In genomic region chr15:94370197-94370987, GRCh38 we compare ENCODE assay signal across 1 cellular context.
TF ChIP-seq lines count a peak whose summit lies in the region.

No MANE protein-coding gene starts in this region.

TF ChIP-seq in K562, 482 proteins besides CTCF, POLR2A, EP300 and RAD21 (continued from another document):
- TF ChIP-seq, protein P1, sequence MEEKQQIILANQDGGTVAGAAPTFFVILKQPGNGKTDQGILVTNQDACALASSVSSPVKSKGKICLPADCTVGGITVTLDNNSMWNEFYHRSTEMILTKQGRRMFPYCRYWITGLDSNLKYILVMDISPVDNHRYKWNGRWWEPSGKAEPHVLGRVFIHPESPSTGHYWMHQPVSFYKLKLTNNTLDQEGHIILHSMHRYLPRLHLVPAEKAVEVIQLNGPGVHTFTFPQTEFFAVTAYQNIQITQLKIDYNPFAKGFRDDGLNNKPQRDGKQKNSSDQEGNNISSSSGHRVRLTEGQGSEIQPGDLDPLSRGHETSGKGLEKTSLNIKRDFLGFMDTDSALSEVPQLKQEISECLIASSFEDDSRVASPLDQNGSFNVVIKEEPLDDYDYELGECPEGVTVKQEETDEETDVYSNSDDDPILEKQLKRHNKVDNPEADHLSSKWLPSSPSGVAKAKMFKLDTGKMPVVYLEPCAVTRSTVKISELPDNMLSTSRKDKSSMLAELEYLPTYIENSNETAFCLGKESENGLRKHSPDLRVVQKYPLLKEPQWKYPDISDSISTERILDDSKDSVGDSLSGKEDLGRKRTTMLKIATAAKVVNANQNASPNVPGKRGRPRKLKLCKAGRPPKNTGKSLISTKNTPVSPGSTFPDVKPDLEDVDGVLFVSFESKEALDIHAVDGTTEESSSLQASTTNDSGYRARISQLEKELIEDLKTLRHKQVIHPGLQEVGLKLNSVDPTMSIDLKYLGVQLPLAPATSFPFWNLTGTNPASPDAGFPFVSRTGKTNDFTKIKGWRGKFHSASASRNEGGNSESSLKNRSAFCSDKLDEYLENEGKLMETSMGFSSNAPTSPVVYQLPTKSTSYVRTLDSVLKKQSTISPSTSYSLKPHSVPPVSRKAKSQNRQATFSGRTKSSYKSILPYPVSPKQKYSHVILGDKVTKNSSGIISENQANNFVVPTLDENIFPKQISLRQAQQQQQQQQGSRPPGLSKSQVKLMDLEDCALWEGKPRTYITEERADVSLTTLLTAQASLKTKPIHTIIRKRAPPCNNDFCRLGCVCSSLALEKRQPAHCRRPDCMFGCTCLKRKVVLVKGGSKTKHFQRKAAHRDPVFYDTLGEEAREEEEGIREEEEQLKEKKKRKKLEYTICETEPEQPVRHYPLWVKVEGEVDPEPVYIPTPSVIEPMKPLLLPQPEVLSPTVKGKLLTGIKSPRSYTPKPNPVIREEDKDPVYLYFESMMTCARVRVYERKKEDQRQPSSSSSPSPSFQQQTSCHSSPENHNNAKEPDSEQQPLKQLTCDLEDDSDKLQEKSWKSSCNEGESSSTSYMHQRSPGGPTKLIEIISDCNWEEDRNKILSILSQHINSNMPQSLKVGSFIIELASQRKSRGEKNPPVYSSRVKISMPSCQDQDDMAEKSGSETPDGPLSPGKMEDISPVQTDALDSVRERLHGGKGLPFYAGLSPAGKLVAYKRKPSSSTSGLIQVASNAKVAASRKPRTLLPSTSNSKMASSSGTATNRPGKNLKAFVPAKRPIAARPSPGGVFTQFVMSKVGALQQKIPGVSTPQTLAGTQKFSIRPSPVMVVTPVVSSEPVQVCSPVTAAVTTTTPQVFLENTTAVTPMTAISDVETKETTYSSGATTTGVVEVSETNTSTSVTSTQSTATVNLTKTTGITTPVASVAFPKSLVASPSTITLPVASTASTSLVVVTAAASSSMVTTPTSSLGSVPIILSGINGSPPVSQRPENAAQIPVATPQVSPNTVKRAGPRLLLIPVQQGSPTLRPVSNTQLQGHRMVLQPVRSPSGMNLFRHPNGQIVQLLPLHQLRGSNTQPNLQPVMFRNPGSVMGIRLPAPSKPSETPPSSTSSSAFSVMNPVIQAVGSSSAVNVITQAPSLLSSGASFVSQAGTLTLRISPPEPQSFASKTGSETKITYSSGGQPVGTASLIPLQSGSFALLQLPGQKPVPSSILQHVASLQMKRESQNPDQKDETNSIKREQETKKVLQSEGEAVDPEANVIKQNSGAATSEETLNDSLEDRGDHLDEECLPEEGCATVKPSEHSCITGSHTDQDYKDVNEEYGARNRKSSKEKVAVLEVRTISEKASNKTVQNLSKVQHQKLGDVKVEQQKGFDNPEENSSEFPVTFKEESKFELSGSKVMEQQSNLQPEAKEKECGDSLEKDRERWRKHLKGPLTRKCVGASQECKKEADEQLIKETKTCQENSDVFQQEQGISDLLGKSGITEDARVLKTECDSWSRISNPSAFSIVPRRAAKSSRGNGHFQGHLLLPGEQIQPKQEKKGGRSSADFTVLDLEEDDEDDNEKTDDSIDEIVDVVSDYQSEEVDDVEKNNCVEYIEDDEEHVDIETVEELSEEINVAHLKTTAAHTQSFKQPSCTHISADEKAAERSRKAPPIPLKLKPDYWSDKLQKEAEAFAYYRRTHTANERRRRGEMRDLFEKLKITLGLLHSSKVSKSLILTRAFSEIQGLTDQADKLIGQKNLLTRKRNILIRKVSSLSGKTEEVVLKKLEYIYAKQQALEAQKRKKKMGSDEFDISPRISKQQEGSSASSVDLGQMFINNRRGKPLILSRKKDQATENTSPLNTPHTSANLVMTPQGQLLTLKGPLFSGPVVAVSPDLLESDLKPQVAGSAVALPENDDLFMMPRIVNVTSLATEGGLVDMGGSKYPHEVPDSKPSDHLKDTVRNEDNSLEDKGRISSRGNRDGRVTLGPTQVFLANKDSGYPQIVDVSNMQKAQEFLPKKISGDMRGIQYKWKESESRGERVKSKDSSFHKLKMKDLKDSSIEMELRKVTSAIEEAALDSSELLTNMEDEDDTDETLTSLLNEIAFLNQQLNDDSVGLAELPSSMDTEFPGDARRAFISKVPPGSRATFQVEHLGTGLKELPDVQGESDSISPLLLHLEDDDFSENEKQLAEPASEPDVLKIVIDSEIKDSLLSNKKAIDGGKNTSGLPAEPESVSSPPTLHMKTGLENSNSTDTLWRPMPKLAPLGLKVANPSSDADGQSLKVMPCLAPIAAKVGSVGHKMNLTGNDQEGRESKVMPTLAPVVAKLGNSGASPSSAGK (IDR thresholded peaks at IDR 0.05): no peak
- TF ChIP-seq, protein P2, sequence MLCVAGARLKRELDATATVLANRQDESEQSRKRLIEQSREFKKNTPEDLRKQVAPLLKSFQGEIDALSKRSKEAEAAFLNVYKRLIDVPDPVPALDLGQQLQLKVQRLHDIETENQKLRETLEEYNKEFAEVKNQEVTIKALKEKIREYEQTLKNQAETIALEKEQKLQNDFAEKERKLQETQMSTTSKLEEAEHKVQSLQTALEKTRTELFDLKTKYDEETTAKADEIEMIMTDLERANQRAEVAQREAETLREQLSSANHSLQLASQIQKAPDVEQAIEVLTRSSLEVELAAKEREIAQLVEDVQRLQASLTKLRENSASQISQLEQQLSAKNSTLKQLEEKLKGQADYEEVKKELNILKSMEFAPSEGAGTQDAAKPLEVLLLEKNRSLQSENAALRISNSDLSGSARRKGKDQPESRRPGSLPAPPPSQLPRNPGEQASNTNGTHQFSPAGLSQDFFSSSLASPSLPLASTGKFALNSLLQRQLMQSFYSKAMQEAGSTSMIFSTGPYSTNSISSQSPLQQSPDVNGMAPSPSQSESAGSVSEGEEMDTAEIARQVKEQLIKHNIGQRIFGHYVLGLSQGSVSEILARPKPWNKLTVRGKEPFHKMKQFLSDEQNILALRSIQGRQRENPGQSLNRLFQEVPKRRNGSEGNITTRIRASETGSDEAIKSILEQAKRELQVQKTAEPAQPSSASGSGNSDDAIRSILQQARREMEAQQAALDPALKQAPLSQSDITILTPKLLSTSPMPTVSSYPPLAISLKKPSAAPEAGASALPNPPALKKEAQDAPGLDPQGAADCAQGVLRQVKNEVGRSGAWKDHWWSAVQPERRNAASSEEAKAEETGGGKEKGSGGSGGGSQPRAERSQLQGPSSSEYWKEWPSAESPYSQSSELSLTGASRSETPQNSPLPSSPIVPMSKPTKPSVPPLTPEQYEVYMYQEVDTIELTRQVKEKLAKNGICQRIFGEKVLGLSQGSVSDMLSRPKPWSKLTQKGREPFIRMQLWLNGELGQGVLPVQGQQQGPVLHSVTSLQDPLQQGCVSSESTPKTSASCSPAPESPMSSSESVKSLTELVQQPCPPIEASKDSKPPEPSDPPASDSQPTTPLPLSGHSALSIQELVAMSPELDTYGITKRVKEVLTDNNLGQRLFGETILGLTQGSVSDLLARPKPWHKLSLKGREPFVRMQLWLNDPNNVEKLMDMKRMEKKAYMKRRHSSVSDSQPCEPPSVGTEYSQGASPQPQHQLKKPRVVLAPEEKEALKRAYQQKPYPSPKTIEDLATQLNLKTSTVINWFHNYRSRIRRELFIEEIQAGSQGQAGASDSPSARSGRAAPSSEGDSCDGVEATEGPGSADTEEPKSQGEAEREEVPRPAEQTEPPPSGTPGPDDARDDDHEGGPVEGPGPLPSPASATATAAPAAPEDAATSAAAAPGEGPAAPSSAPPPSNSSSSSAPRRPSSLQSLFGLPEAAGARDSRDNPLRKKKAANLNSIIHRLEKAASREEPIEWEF (CRISPR knock-in tag; IDR thresholded peaks at IDR 0.05): no peak
